8 cellular contexts compared by ENCODE assay signal in the genomic region with DNA sequence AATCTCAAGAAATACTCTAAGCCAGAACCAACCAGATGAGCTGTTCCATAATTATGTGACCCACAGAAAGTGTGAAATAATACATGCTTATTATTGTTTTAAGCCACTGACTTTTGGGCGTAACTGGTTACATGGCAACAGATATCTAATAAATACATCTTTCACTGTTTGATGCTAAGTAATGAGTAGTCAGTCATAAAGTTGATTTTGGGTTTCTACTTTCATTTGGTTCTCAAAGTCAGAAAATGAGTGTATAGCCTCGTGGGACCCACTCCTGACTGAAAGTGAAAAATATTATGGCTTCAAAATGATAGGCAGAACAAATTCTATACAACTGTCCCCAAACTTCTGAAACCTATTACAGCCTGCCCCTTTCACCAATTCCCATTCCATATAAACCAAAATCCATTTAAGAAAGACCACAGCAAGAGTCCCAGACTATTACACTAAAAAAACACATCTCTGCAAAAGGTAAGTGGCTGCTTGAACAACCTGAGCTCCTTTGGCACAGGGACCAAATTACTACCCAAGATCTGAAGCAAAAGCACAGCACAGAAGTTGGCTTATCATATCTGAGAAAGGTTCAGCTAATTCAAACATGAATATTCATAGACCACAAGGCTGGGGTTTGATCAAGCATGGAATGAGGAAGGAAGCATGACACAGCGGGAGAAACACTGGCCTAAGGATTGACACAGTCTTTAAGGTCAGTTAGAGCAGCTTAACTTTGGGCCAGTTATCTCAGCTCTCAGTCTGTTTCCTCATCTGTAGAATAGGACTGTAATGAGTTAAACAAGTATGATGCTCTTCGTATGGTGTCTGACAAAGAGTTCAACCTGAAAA.
DNase-seq lines count a peak whose midpoint lies in the region; ATAC-seq, FAIRE-seq and TF ChIP-seq lines count a peak whose summit lies in the region.

No MANE protein-coding gene starts in this region.

- DNase-seq in EL, result peak; percentile 50
- peak; percentile 50 for DNase-seq in epithelial cell of esophagus (ENCODE audit: low read depth)
- DNase-seq in frontal cortex (ENCODE audit: low spot score in 2 of 2), result no peak
- no peak for DNase-seq in DMS53 (lab: John Stamatoyannopoulos, UW)
- DNase-seq in activated CD4-positive, alpha-beta T cell treated with anti-CD3 and anti-CD28 coated beads, Interleukin-2, amount 10 ng/mL, durations not matched to agents 7 days and 5 days, result no peak
- no peak for DNase-seq in effector memory CD8-positive, alpha-beta T cell

- no peak for TF ChIP-seq CTCF in epithelial cell of esophagus (IDR thresholded peaks at IDR 0.05; ENCODE audit: insufficient read depth, low read depth, low read length, missing control alignments)

- CTCF ChIA-PET in activated CD4-positive, alpha-beta T cell treated with anti-CD3 and anti-CD28 coated beads, Interleukin-2, amount 10 ng/mL, durations not matched to agents 7 days and 5 days (lab: Charles Lee), result no interaction called here

- no peaks in the 10 kb centered on the region for H3K4me1 Mint-ChIP-seq in activated CD4-positive, alpha-beta T cell treated with anti-CD3 and anti-CD28 coated beads, Interleukin-2, amount 10 ng/mL, durations not matched to agents 7 days and 5 days
- H3K4me1 Mint-ChIP-seq in effector memory CD8-positive, alpha-beta T cell (ENCODE audit: low read depth in 2 of 2), result no peaks in the 10 kb centered on the region

- H3K4me3 Mint-ChIP-seq in activated CD4-positive, alpha-beta T cell treated with anti-CD3 and anti-CD28 coated beads, Interleukin-2, amount 10 ng/mL, durations not matched to agents 7 days and 5 days, result no peak overlapping the region
- no peak overlapping the region for H3K4me3 Mint-ChIP-seq in effector memory CD8-positive, alpha-beta T cell

- H3K36me3 Mint-ChIP-seq in activated CD4-positive, alpha-beta T cell treated with anti-CD3 and anti-CD28 coated beads, Interleukin-2, amount 10 ng/mL, durations not matched to agents 7 days and 5 days (ENCODE audit: low read depth), result no peaks in the 10 kb centered on the region
- H3K36me3 Mint-ChIP-seq in effector memory CD8-positive, alpha-beta T cell (ENCODE audit: insufficient read depth), result no peaks in the 10 kb centered on the region

- no peaks in the 10 kb centered on the region for H3K27me3 Mint-ChIP-seq in activated CD4-positive, alpha-beta T cell treated with anti-CD3 and anti-CD28 coated beads, Interleukin-2, amount 10 ng/mL, durations not matched to agents 7 days and 5 days
- H3K27me3 Mint-ChIP-seq in effector memory CD8-positive, alpha-beta T cell, result peaks cover 11% of the 10 kb centered on the region in 2 donors

- H3K27ac Mint-ChIP-seq in activated CD4-positive, alpha-beta T cell treated with anti-CD3 and anti-CD28 coated beads, Interleukin-2, amount 10 ng/mL, durations not matched to agents 7 days and 5 days, result no peak overlapping the region
- no peak overlapping the region for H3K27ac Mint-ChIP-seq in effector memory CD8-positive, alpha-beta T cell

- no peak for FAIRE-seq in frontal cortex (lab: Jason Lieb, UNC)

- POLR2A ChIA-PET in activated CD4-positive, alpha-beta T cell treated with anti-CD3 and anti-CD28 coated beads, Interleukin-2, amount 10 ng/mL, durations not matched to agents 7 days and 5 days (lab: Charles Lee), result no interaction called here

- peak; percentile 64 for ATAC-seq in GM21360 (IDR thresholded peaks at IDR 0.05; ENCODE audit: unreplicated experiment)
- peak; percentile 65 for ATAC-seq in HG03442 (IDR thresholded peaks at IDR 0.05; ENCODE audit: unreplicated experiment)
- ATAC-seq in effector memory CD8-positive, alpha-beta T cell (replicated peaks), result no peak

- H3K4me3 ChIP-seq in epithelial cell of esophagus (ENCODE audit: low read length), result no peak overlapping the region

- no peaks in the 10 kb centered on the region for H3K9me3 Mint-ChIP-seq in activated CD4-positive, alpha-beta T cell treated with anti-CD3 and anti-CD28 coated beads, Interleukin-2, amount 10 ng/mL, durations not matched to agents 7 days and 5 days
- H3K9me3 Mint-ChIP-seq in effector memory CD8-positive, alpha-beta T cell, result no peaks in the 10 kb centered on the region

Comparison
In these comparisons a context has a peak if more than half of its experiments do, and no peak if none do; other contexts are left out.
1. DNase-seq: peak in EL (single experiment) and epithelial cell of esophagus (single experiment); none in frontal cortex (0 of 2), DMS53 (single experiment), activated CD4-positive, alpha-beta T cell treated with anti-CD3 and anti-CD28 coated beads, Interleukin-2, amount 10 ng/mL, durations not matched to agents 7 days and 5 days (single experiment) and effector memory CD8-positive, alpha-beta T cell (0 of 3).